ENCODE assay signal across 8 cellular contexts in the genomic region with DNA sequence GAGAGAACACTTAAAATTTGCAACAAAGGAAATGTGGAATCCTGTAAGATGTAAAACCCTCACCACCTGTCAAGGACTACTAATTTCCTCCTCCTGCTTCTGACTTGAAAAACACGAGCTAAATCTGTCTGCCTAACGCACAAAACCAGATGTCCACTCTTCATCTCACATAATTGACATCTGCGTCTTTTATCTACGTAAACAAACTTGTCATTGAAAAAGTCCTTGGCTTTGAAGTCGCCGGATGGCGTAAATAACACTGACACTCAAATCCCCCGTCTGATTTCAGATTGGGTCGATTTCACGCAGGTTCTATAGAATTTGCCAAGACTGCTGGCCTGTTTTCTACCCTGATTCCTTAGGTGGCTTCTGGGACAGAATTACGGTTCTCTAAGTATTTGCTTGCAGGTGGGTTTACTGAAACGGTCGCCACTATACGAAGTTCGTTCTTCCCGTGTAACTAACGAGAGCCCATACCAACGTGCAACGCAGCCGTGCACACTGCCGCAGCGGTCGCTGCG. TPM values are rescaled to one million over a fixed set of nuclear protein-coding genes. Genes with fewer than 3 reads are reported as not detected.
DNase-seq lines count a peak whose midpoint lies in the region; ATAC-seq and TF ChIP-seq lines count a peak whose summit lies in the region.

No MANE protein-coding gene starts in this region.

- H3K4me1 ChIP-seq in esophagus (ENCODE audit: control insufficient read depth in 2 of 2, insufficient read depth in 2 of 2, low read length in 1 of 2): no peaks in the 10 kb centered on the region
- H3K4me1 ChIP-seq in neural progenitor cell: peaks cover 14% of the 10 kb centered on the region

- H3K4me1 Mint-ChIP-seq in activated T-cell treated with anti-CD3 and anti-CD28 coated beads, Interleukin-2, amount 50 U/mL, for 72 hours (ENCODE audit: low read depth): peaks cover 32% of the 10 kb centered on the region
- H3K4me1 Mint-ChIP-seq in neural progenitor cell: peaks cover 20% of the 10 kb centered on the region

- H3K4me3 ChIP-seq in esophagus (ENCODE audit: low read depth in 1 of 2, low read length in 2 of 2) (peak overlapping the region; percentile 96 to 100), neural progenitor cell (peak overlapping the region; percentile 80)

- no peaks in the 10 kb centered on the region for H3K27me3 Mint-ChIP-seq in activated T-cell treated with anti-CD3 and anti-CD28 coated beads, Interleukin-2, amount 50 U/mL, for 72 hours (ENCODE audit: low read depth)
- H3K27me3 Mint-ChIP-seq in neural progenitor cell (ENCODE audit: insufficient read depth, low read depth): peaks cover 2% of the 10 kb centered on the region

- peaks cover 45% of the 10 kb centered on the region for H3K79me2 ChIP-seq in neural progenitor cell (ENCODE audit: low read depth)

- peaks cover 10% of the 10 kb centered on the region for H3F3A ChIP-seq in neural progenitor cell (ENCODE audit: low read depth)

- no peak overlapping the region for H3K9ac ChIP-seq in neural progenitor cell

- DNase-seq in activated T-cell treated with anti-CD3 and anti-CD28 coated beads, Interleukin-2, amount 50 U/mL, for 72 hours: no peak
- DNase-seq in activated T-cell treated with anti-CD3 and anti-CD28 coated beads, Interleukin-2, amount 50 U/mL, for 48 hours: no peak
- DNase-seq in RWPE1 (ENCODE audit: low spot score): no peak
- DNase-seq in neural progenitor cell (ENCODE audit: low spot score): no peak
- DNase-seq in NK-92 treated with Interleukin-12 subunit alpha and Interleukin-12 subunit beta, amount 100 ng/mL, for 24 hours (lab: John Stamatoyannopoulos, UW): no peak
- no peak for DNase-seq in AG08395 (ENCODE audit: low spot score)

- peaks cover 6% of the 10 kb centered on the region for H4K20me1 ChIP-seq in neural progenitor cell (ENCODE audit: low read depth)

- H3K27ac ChIP-seq in RWPE1 (peak overlapping the region; percentile 86), esophagus (ENCODE audit: low read depth in 2 of 2, low read length in 1 of 2) (peak overlapping the region; percentile 94 to 97), neural progenitor cell (peak overlapping the region; percentile 19)

- no peaks in the 10 kb centered on the region for H3K36me3 ChIP-seq in esophagus (ENCODE audit: control insufficient read depth in 2 of 2, insufficient read depth in 2 of 2, low read length in 1 of 2)
- H3K36me3 ChIP-seq in neural progenitor cell: peaks cover 6% of the 10 kb centered on the region

- TF ChIP-seq CTCF in RWPE1 (conservative IDR thresholded peaks at IDR 0.05; ENCODE audit: low read depth): no peak
- no peak for TF ChIP-seq CTCF in neural progenitor cell (IDR thresholded peaks at IDR 0.05)

- CTCF ChIA-PET in RWPE1 (lab: Yijun Ruan, JAX): no interaction called here

- POLR2A ChIA-PET in RWPE1 (lab: Yijun Ruan, JAX; ENCODE audit: low non-redundant PET): interaction anchor here (1.1 to 1.3 kb wide), 3 partner anchors 12 to 16 kb away, joined by 4 to 10 read pairs (median 7); a partner anchor contains a TSS

- no peaks in the 10 kb centered on the region for H3K9me3 Mint-ChIP-seq in activated T-cell treated with anti-CD3 and anti-CD28 coated beads, Interleukin-2, amount 50 U/mL, for 72 hours
- no peaks in the 10 kb centered on the region for H3K9me3 Mint-ChIP-seq in neural progenitor cell

- H3K27me3 ChIP-seq in esophagus (ENCODE audit: control insufficient read depth in 1 of 2, insufficient read depth in 2 of 2, low read length in 2 of 2) (no peaks in the 10 kb centered on the region), neural progenitor cell (no peaks in the 10 kb centered on the region)

- peak overlapping the region; percentile 94 for H2AFZ ChIP-seq in neural progenitor cell (replicated peaks)

- peaks cover 3 to 15% of the 10 kb centered on the region in 2 donors for H3K36me3 Mint-ChIP-seq in activated T-cell treated with anti-CD3 and anti-CD28 coated beads, Interleukin-2, amount 50 U/mL, for 72 hours (ENCODE audit: insufficient read depth in 2 of 2)
- peaks cover 11% of the 10 kb centered on the region for H3K36me3 Mint-ChIP-seq in neural progenitor cell

- peak overlapping the region; percentile 94 to 95 for H3K4me3 Mint-ChIP-seq in activated T-cell treated with anti-CD3 and anti-CD28 coated beads, Interleukin-2, amount 50 U/mL, for 72 hours
- H3K4me3 Mint-ChIP-seq in neural progenitor cell: peak overlapping the region; percentile 97

- WGBS in esophagus, 2 donors: 0% methylated on average over 24 of the region's 24 CpGs

- H3K27ac Mint-ChIP-seq in activated T-cell treated with anti-CD3 and anti-CD28 coated beads, Interleukin-2, amount 50 U/mL, for 72 hours: peak overlapping the region; percentile 98
- peak overlapping the region; percentile 1 for H3K27ac Mint-ChIP-seq in neural progenitor cell

- peak overlapping the region; percentile 97 for H3K4me2 ChIP-seq in neural progenitor cell

- ATAC-seq in activated T-cell treated with anti-CD3 and anti-CD28 coated beads, Interleukin-2, amount 50 U/mL, for 72 hours (replicated peaks in 1 of 2): peak in 1 of 2 donors; percentile 1
- peak; percentile 0 for ATAC-seq in HG03045 (IDR thresholded peaks at IDR 0.05; ENCODE audit: unreplicated experiment)

- no peaks in the 10 kb centered on the region for H3K9me3 ChIP-seq in esophagus (ENCODE audit: control insufficient read depth in 2 of 2, insufficient read depth in 1 of 2, low read depth in 1 of 2, low read length in 1 of 2)
- H3K9me3 ChIP-seq in neural progenitor cell (ENCODE audit: low read depth): no peaks in the 10 kb centered on the region

RNA-seq across cellular contexts. Expression of a gene that starts 0.5 kb away (rescaled TPM):
- 10 to 100 TPM; 20.9 to 21.6 TPM for total RNA-seq in activated T-cell treated with anti-CD3 and anti-CD28 coated beads, Interleukin-2, amount 50 U/mL, for 72 hours
- 10 to 100 TPM; 26.4 to 33.2 TPM for polyA plus RNA-seq in esophagus
- 55.5 and 76.7 TPM in 2 replicates for total RNA-seq in neural progenitor cell (ENCODE audit: low replicate concordance)

RNA-seq across cellular contexts. Expression of a gene that starts 15.2 kb away (rescaled TPM):
- 10 to 100 TPM; 64.9 to 75.0 TPM for total RNA-seq in activated T-cell treated with anti-CD3 and anti-CD28 coated beads, Interleukin-2, amount 50 U/mL, for 72 hours
- 100 to 1,000 TPM; 149 to 216 TPM for polyA plus RNA-seq in esophagus
- total RNA-seq in neural progenitor cell (ENCODE audit: low replicate concordance): 237 and 320 TPM in 2 replicates

RNA-seq across cellular contexts. Expression of a gene that starts 15.7 kb away (rescaled TPM):
- total RNA-seq in activated T-cell treated with anti-CD3 and anti-CD28 coated beads, Interleukin-2, amount 50 U/mL, for 72 hours: 100 to 1,000 TPM; 635 to 720 TPM
- polyA plus RNA-seq in esophagus: 100 to 1,000 TPM in 1 of 2 donors, 10 to 100 TPM in 1; 75.0 to 120 TPM
- total RNA-seq in neural progenitor cell (ENCODE audit: low replicate concordance): 399 and 539 TPM in 2 replicates

Comparison
In these comparisons a context has a peak if more than half of its experiments do, and no peak if none do; other contexts are left out.
1. H3K27ac ChIP-seq: peak in every context shown above with its lines; median percentile 96 in esophagus; 86 in RWPE1; 19 in neural progenitor cell.